Comparison of ENCODE assay signal across 8 cellular contexts in genomic region chr3:125519678-125520562, GRCh38. TPM values are rescaled to one million over a fixed set of nuclear protein-coding genes. Genes with fewer than 3 reads are reported as not detected.
DNase-seq lines count a peak whose midpoint lies in the region; ATAC-seq and TF ChIP-seq lines count a peak whose summit lies in the region.

TSS of gene SNX4 (minus strand) at chr3:125520202. CDS start at chr3:125520172, 30 bp downstream.

- peaks cover 14% of the 10 kb centered on the region for H3K36me3 Mint-ChIP-seq in activated naive CD8-positive, alpha-beta T cell treated with anti-CD3 and anti-CD28 coated beads, Interleukin-2, amount 50 U/mL, for 24 hours (ENCODE audit: low read depth)

- H3K4me3 ChIP-seq in GM12875 (ENCODE audit: low read depth, low read length) (peak within 1 kb of the TSS; percentile 94), cardiac muscle cell (peak within 1 kb of the TSS; percentile 99), parathyroid adenoma (ENCODE audit: low read depth, low read length) (peak within 1 kb of the TSS; percentile 86), tibial artery (peak within 1 kb of the TSS; percentile 82 to 100)

- H3K4me2 ChIP-seq in parathyroid adenoma (ENCODE audit: low read length) = peak within 1 kb of the TSS; percentile 94

- H2AFZ ChIP-seq in parathyroid adenoma = peak within 1 kb of the TSS; percentile 89

- H3K4me1 Mint-ChIP-seq in activated naive CD8-positive, alpha-beta T cell treated with anti-CD3 and anti-CD28 coated beads, Interleukin-2, amount 50 U/mL, for 24 hours = peaks cover 32% of the 10 kb centered on the region

- peak within 1 kb of the TSS; percentile 91 for H3K27ac Mint-ChIP-seq in activated naive CD8-positive, alpha-beta T cell treated with anti-CD3 and anti-CD28 coated beads, Interleukin-2, amount 50 U/mL, for 24 hours

- H3K27me3 ChIP-seq in cardiac muscle cell (no peaks in the 10 kb centered on the region), parathyroid adenoma (ENCODE audit: control insufficient read depth, insufficient read depth, low read length) (no peaks in the 10 kb centered on the region), tibial artery (no peaks in the 10 kb centered on the region)

- no peaks in the 10 kb centered on the region for H3K27me3 Mint-ChIP-seq in activated naive CD8-positive, alpha-beta T cell treated with anti-CD3 and anti-CD28 coated beads, Interleukin-2, amount 50 U/mL, for 24 hours

- H3K4me1 ChIP-seq in cardiac muscle cell (ENCODE audit: low read depth) (no peaks in the 10 kb centered on the region), parathyroid adenoma (no peaks in the 10 kb centered on the region), tibial artery (peaks cover 0 to 30% (median 14%) of the 10 kb centered on the region in 4 donors)

- no peaks in the 10 kb centered on the region for H3K9me3 Mint-ChIP-seq in activated naive CD8-positive, alpha-beta T cell treated with anti-CD3 and anti-CD28 coated beads, Interleukin-2, amount 50 U/mL, for 24 hours

- DNase-seq in NCI-H1417 treated with DMSO at 0.1 percent for 48 hours (lab: John Stamatoyannopoulos, UW) = peak; percentile 52
- DNase-seq in SW480 (ENCODE audit: low spot score) = peak; percentile 91
- DNase-seq in activated naive CD8-positive, alpha-beta T cell treated with anti-CD3 and anti-CD28 coated beads, Interleukin-2, amount 50 U/mL, for 24 hours = peak; percentile 88
- peak; percentile 97 for DNase-seq in cardiac muscle cell (ENCODE audit: low read depth in 1 of 2, low spot score in 1 of 2)
- DNase-seq in tibial artery = peak; percentile 95 to 98

- TF ChIP-seq CTCF in GM12875 (IDR thresholded peaks at IDR 0.05; ENCODE audit: borderline replicate concordance, insufficient read depth, low read depth, low read length) (no peak), cardiac muscle cell (IDR thresholded peaks at IDR 0.05; ENCODE audit: low read depth, low read length) (no peak), parathyroid adenoma (IDR thresholded peaks at IDR 0.05) (no peak), tibial artery (IDR thresholded peaks at IDR 0.05) (no peak)

- peaks cover 12% of the 10 kb centered on the region for H3K79me2 ChIP-seq in parathyroid adenoma

- H3K9me3 ChIP-seq in cardiac muscle cell (ENCODE audit: low read depth) (no peaks in the 10 kb centered on the region), parathyroid adenoma (ENCODE audit: control insufficient read depth, low read length) (no peaks in the 10 kb centered on the region), tibial artery (no peaks in the 10 kb centered on the region)

- H3K9ac ChIP-seq in parathyroid adenoma = peak within 1 kb of the TSS; percentile 82

- H3K36me3 ChIP-seq in cardiac muscle cell (peaks cover 6% of the 10 kb centered on the region), parathyroid adenoma (ENCODE audit: control insufficient read depth, insufficient read depth, low read length) (no peaks in the 10 kb centered on the region), tibial artery (peaks cover 0 to 9% (median 7%) of the 10 kb centered on the region in 3 donors)

- peak within 1 kb of the TSS; percentile 96 for H3K4me3 Mint-ChIP-seq in activated naive CD8-positive, alpha-beta T cell treated with anti-CD3 and anti-CD28 coated beads, Interleukin-2, amount 50 U/mL, for 24 hours

- intact Hi-C loops in tibial artery (cut with DNase I; ENCODE audit: low total_unique reads) = no loop called here

- H3K27ac ChIP-seq in cardiac muscle cell (peak within 1 kb of the TSS; percentile 96), parathyroid adenoma (peak within 1 kb of the TSS; percentile 65), tibial artery (peak within 1 kb of the TSS; percentile 91 to 94)

- peak; percentile 91 for ATAC-seq in HG02798 (IDR thresholded peaks at IDR 0.05; ENCODE audit: poor library complexity, unreplicated experiment)
- peak; percentile 98 for ATAC-seq in activated naive CD8-positive, alpha-beta T cell treated with anti-CD3 and anti-CD28 coated beads, Interleukin-2, amount 50 U/mL, for 24 hours

RNA-seq across cellular contexts. Expression of gene SNX4, which starts in this region (rescaled TPM):
- 63.8 and 72.1 TPM in 2 replicates for total RNA-seq in cardiac muscle cell
- polyA plus RNA-seq in cardiac muscle cell = 41.4 and 43.5 TPM in 2 replicates

Comparison
In these comparisons a context has a peak if more than half of its experiments do, and no peak if none do; other contexts are left out.
1. Peak in every context shown above with its lines: DNase-seq, ATAC-seq, H3K4me3 ChIP-seq and H3K27ac ChIP-seq.